9 cellular contexts compared by ENCODE assay signal in the genomic region with DNA sequence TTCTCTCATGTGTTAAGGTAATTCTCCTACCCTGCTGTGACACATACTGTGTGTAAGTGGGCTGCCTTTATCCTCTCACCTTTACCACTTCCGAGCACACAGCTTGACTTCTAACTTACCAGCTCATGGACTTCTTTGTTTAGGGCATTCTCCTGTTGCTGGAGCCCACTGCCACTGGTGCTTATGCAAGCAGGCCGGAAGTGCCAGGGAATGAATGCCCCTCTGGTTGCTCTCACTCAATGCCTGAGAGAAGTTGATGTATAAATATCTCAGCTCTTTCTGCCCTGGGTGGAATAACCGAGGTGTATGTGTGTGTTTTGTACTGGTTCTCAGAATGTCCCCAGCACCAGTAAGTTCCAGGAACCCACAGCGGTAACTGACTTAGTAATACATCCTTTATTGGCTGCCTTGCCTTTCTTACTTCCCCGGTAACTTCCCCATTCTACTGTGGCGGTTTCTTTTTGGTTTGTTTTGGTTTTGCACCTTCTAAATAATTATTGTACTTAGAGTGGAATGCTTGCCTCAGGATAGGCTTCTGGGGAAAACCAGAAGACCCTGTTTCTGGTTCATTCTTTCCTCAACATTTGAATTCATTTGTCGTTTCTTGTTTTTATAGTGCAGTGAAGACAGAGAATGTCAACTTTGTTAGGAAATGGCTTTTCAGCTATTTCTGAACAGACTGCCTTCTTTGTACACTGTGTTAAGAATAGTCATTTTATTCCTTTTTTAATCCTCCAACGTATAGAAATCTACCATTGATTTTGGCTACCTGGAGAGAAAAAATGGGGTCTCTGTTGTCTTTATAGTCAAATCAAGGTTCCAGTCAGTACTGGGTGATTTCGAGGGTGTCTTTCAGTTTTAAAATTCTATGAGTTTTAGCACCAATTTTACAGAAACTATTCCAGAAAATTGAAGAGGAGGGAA. TPM values are rescaled to one million over a fixed set of nuclear protein-coding genes. Genes with fewer than 3 reads are reported as not detected.
A peak's percentile ranks its signal among the peaks of the same experiment; 100 is the strongest.
DNase-seq lines count a peak whose midpoint lies in the region; ATAC-seq lines count a peak whose summit lies in the region.
"Had no signal": no experiment of that assay in that cellular context is flagged by ENCODE, and none has a peak within 500 bp of the region (broad histone marks: within the 10 kb centered on the region; RNA-seq: fewer than 3 reads in every experiment).

No MANE protein-coding gene starts in this region.

- peak; percentile 93 for ATAC-seq in GM18508 (IDR thresholded peaks at IDR 0.05; ENCODE audit: insufficient read depth, unreplicated experiment)
- peak; percentile 90 for ATAC-seq in HG02571 (IDR thresholded peaks at IDR 0.05; ENCODE audit: unreplicated experiment)
- no peak for ATAC-seq in left lobe of liver

- H3K4me1 Mint-ChIP-seq in stimulated activated naive CD8-positive, alpha-beta T cell treated with anti-CD3 and anti-CD28 coated beads, Interleukin-15, Interleukin-2, amounts not matched to agents 100 ng/mL and 50 ng/mL, for 24 hours (ENCODE audit: low read depth), result peaks cover 17% of the 10 kb centered on the region

- no peaks in the 10 kb centered on the region for H3K9me3 Mint-ChIP-seq in stimulated activated naive CD8-positive, alpha-beta T cell treated with anti-CD3 and anti-CD28 coated beads, Interleukin-15, Interleukin-2, amounts not matched to agents 100 ng/mL and 50 ng/mL, for 24 hours

- peak overlapping the region; percentile 93 for H3K27ac Mint-ChIP-seq in stimulated activated naive CD8-positive, alpha-beta T cell treated with anti-CD3 and anti-CD28 coated beads, Interleukin-15, Interleukin-2, amounts not matched to agents 100 ng/mL and 50 ng/mL, for 24 hours

- H3K4me3 Mint-ChIP-seq in stimulated activated naive CD8-positive, alpha-beta T cell treated with anti-CD3 and anti-CD28 coated beads, Interleukin-15, Interleukin-2, amounts not matched to agents 100 ng/mL and 50 ng/mL, for 24 hours, result peak overlapping the region; percentile 79

- no peaks in the 10 kb centered on the region for H3K27me3 Mint-ChIP-seq in stimulated activated naive CD8-positive, alpha-beta T cell treated with anti-CD3 and anti-CD28 coated beads, Interleukin-15, Interleukin-2, amounts not matched to agents 100 ng/mL and 50 ng/mL, for 24 hours

- no peaks in the 10 kb centered on the region for H3K36me3 Mint-ChIP-seq in stimulated activated naive CD8-positive, alpha-beta T cell treated with anti-CD3 and anti-CD28 coated beads, Interleukin-15, Interleukin-2, amounts not matched to agents 100 ng/mL and 50 ng/mL, for 24 hours (ENCODE audit: low read depth)

- peak; percentile 62 for DNase-seq in NAMALWA (ENCODE audit: low spot score)
- DNase-seq in activated CD8-positive, alpha-beta memory T cell treated with anti-CD3 and anti-CD28 coated beads for 24 hours, result peak; percentile 73
- DNase-seq in islet precursor cell, result peak; percentile 70
- no peak for DNase-seq in left lobe of liver (ENCODE audit: low spot score)
- no peak for DNase-seq in hepatic stellate cell (ENCODE audit: low spot score)

RNA-seq across cellular contexts. Expression of a gene that starts 45.4 kb away (rescaled TPM):
- not detected for total RNA-seq in left lobe of liver
- total RNA-seq: T-helper 2 cell treated with Interferon-gamma antibody and Interleukin-4, amounts not matched to agents 100 ng/mL and 5 ng/mL, for 36 hours had no signal

RNA-seq across cellular contexts. Expression of a gene that starts 45.5 kb away (rescaled TPM):
- total RNA-seq in left lobe of liver, result 11.2 TPM

Comparison
In these comparisons a context has a peak if more than half of its experiments do, and no peak if none do; other contexts are left out.
1. DNase-seq: peak in NAMALWA (single experiment), activated CD8-positive, alpha-beta memory T cell treated with anti-CD3 and anti-CD28 coated beads for 24 hours (single experiment) and islet precursor cell (single experiment); none in left lobe of liver (single experiment) and hepatic stellate cell (single experiment).